ENCODE assay signal across 13 cellular contexts in the genomic region with DNA sequence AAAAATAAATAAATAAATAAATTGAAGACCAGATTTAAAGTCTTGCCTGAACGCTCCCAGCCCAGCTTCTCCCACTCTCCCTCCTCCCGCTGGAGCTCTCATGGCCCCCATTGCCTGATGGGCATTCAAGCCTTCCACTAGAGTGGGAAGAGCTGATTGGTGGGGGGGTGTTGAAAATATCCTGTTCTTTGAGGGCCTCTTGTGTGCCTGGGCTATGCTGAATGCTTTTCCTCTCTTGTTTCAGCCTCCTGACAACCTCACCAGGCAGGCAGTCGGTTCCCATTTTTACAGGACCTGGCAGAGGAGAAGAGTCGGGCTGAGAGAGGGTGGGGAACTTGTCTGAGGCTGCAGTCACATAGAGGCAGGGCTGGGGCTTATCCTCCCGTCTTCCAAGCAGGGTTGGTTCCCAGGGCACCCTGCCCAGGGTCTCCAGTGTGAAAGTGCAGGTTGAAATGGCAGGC. TPM values are rescaled to one million over a fixed set of nuclear protein-coding genes. Genes with fewer than 3 reads are reported as not detected.
DNase-seq lines count a peak whose midpoint lies in the region; ATAC-seq and TF ChIP-seq lines count a peak whose summit lies in the region.
"Had no signal": no experiment of that assay in that cellular context is flagged by ENCODE, and none has a peak within 500 bp of the region (broad histone marks: within the 10 kb centered on the region; RNA-seq: fewer than 3 reads in every experiment).

No MANE protein-coding gene starts in this region.

- H3K27ac Mint-ChIP-seq in activated naive CD8-positive, alpha-beta T cell: peak overlapping the region; percentile 50
- H3K27ac Mint-ChIP-seq in activated naive CD8-positive, alpha-beta T cell treated with anti-CD3 and anti-CD28 coated beads, Interleukin-2, amount 50 U/mL, for 24 hours: no peak overlapping the region
- peak overlapping the region; percentile 80 for H3K27ac Mint-ChIP-seq in activated naive CD8-positive, alpha-beta T cell treated with anti-CD3 and anti-CD28 coated beads, Interleukin-2, amount 10 ng/mL, durations not matched to agents 7 days and 5 days
- H3K27ac Mint-ChIP-seq: activated T-helper 2 cell treated with anti-CD3 and anti-CD28 coated beads, Interferon-gamma antibody, Interleukin-2, Interleukin-4, amounts not matched to agents 10 μg/mL and 5 μg/mL and 100 μg/mL, durations not matched to agents 14 hours and 24 hours and 36 hours; T-helper 1 cell treated with Interleukin-12 subunit alpha and Interleukin-12 subunit beta and Interleukin-4 antibody, amounts not matched to agents 30 μg/mL and 1 μg/mL, for 36 hours had no signal

- DNase-seq in activated naive CD8-positive, alpha-beta T cell treated with anti-CD3 and anti-CD28 coated beads, Interleukin-2, amount 50 U/mL, for 24 hours: no peak
- DNase-seq in activated naive CD8-positive, alpha-beta T cell treated with anti-CD3 and anti-CD28 coated beads, Interleukin-2, amount 10 ng/mL, durations not matched to agents 7 days and 5 days: no peak
- DNase-seq in lower lobe of right lung (no peak), upper lobe of right lung (peak; percentile 36), GDM1 (lab: John Stamatoyannopoulos, UW) (no peak)
- DNase-seq in effector CD8-positive, alpha-beta T cell (lab: John Stamatoyannopoulos, UW): no peak
- DNase-seq: activated CD4-positive, alpha-beta T cell treated with anti-CD3 and anti-CD28 coated beads for 4 hours; heart left ventricle had no signal

- H3K36me3 ChIP-seq in lower lobe of right lung (no peaks in the 10 kb centered on the region), upper lobe of right lung (no peaks in the 10 kb centered on the region)
- H3K36me3 ChIP-seq: heart left ventricle had no signal

- H3K4me3 Mint-ChIP-seq in activated naive CD8-positive, alpha-beta T cell: no peak overlapping the region
- no peak overlapping the region for H3K4me3 Mint-ChIP-seq in activated naive CD8-positive, alpha-beta T cell treated with anti-CD3 and anti-CD28 coated beads, Interleukin-2, amount 50 U/mL, for 24 hours
- H3K4me3 Mint-ChIP-seq in activated naive CD8-positive, alpha-beta T cell treated with anti-CD3 and anti-CD28 coated beads, Interleukin-2, amount 10 ng/mL, durations not matched to agents 7 days and 5 days: peak overlapping the region; percentile 57
- H3K4me3 Mint-ChIP-seq: T-helper 1 cell treated with Interleukin-12 subunit alpha and Interleukin-12 subunit beta and Interleukin-4 antibody, amounts not matched to agents 30 μg/mL and 1 μg/mL, for 36 hours had no signal

- H3K4me1 Mint-ChIP-seq in activated naive CD8-positive, alpha-beta T cell (ENCODE audit: low read depth): peaks cover 33% of the 10 kb centered on the region
- peaks cover 32% of the 10 kb centered on the region for H3K4me1 Mint-ChIP-seq in activated naive CD8-positive, alpha-beta T cell treated with anti-CD3 and anti-CD28 coated beads, Interleukin-2, amount 50 U/mL, for 24 hours
- peaks cover 36% of the 10 kb centered on the region for H3K4me1 Mint-ChIP-seq in activated naive CD8-positive, alpha-beta T cell treated with anti-CD3 and anti-CD28 coated beads, Interleukin-2, amount 10 ng/mL, durations not matched to agents 7 days and 5 days

- no peaks in the 10 kb centered on the region for H3K27me3 Mint-ChIP-seq in activated naive CD8-positive, alpha-beta T cell
- H3K27me3 Mint-ChIP-seq in activated naive CD8-positive, alpha-beta T cell treated with anti-CD3 and anti-CD28 coated beads, Interleukin-2, amount 50 U/mL, for 24 hours: no peaks in the 10 kb centered on the region
- H3K27me3 Mint-ChIP-seq in activated naive CD8-positive, alpha-beta T cell treated with anti-CD3 and anti-CD28 coated beads, Interleukin-2, amount 10 ng/mL, durations not matched to agents 7 days and 5 days: no peaks in the 10 kb centered on the region

- TF ChIP-seq CTCF in lower lobe of right lung (IDR thresholded peaks at IDR 0.05): no peak
- TF ChIP-seq CTCF in upper lobe of right lung (IDR thresholded peaks at IDR 0.05): no peak

- no peak overlapping the region for H3K4me3 ChIP-seq in lower lobe of right lung
- H3K4me3 ChIP-seq in upper lobe of right lung: no peak overlapping the region
- H3K4me3 ChIP-seq: heart left ventricle had no signal

- no peaks in the 10 kb centered on the region for H3K27me3 ChIP-seq in lower lobe of right lung (ENCODE audit: low read depth)
- no peaks in the 10 kb centered on the region for H3K27me3 ChIP-seq in upper lobe of right lung
- H3K27me3 ChIP-seq: heart left ventricle had no signal

- H3K9me3 Mint-ChIP-seq in activated naive CD8-positive, alpha-beta T cell (ENCODE audit: low read depth): no peaks in the 10 kb centered on the region
- no peaks in the 10 kb centered on the region for H3K9me3 Mint-ChIP-seq in activated naive CD8-positive, alpha-beta T cell treated with anti-CD3 and anti-CD28 coated beads, Interleukin-2, amount 50 U/mL, for 24 hours
- H3K9me3 Mint-ChIP-seq in activated naive CD8-positive, alpha-beta T cell treated with anti-CD3 and anti-CD28 coated beads, Interleukin-2, amount 10 ng/mL, durations not matched to agents 7 days and 5 days: no peaks in the 10 kb centered on the region
- H3K9me3 Mint-ChIP-seq: activated T-helper 2 cell treated with anti-CD3 and anti-CD28 coated beads, Interferon-gamma antibody, Interleukin-2, Interleukin-4, amounts not matched to agents 10 μg/mL and 5 μg/mL and 100 μg/mL, durations not matched to agents 14 hours and 24 hours and 36 hours; T-helper 1 cell treated with Interleukin-12 subunit alpha and Interleukin-12 subunit beta and Interleukin-4 antibody, amounts not matched to agents 30 μg/mL and 1 μg/mL, for 36 hours had no signal

- H3K9me3 ChIP-seq in lower lobe of right lung: no peaks in the 10 kb centered on the region
- H3K9me3 ChIP-seq in upper lobe of right lung: no peaks in the 10 kb centered on the region
- H3K9me3 ChIP-seq: heart left ventricle had no signal

- intact Hi-C loops in lower lobe of right lung (cut with DNase I): no loop called here
- intact Hi-C loops in upper lobe of right lung (cut with DNase I): no loop called here

- H3K4me1 ChIP-seq in lower lobe of right lung: peaks cover 20% of the 10 kb centered on the region
- H3K4me1 ChIP-seq in upper lobe of right lung: peaks cover 16% of the 10 kb centered on the region

- H3K36me3 Mint-ChIP-seq in activated naive CD8-positive, alpha-beta T cell: no peaks in the 10 kb centered on the region
- no peaks in the 10 kb centered on the region for H3K36me3 Mint-ChIP-seq in activated naive CD8-positive, alpha-beta T cell treated with anti-CD3 and anti-CD28 coated beads, Interleukin-2, amount 50 U/mL, for 24 hours (ENCODE audit: low read depth)
- H3K36me3 Mint-ChIP-seq in activated naive CD8-positive, alpha-beta T cell treated with anti-CD3 and anti-CD28 coated beads, Interleukin-2, amount 10 ng/mL, durations not matched to agents 7 days and 5 days: no peaks in the 10 kb centered on the region

- POLR2A ChIA-PET in activated naive CD8-positive, alpha-beta T cell treated with anti-CD3 and anti-CD28 coated beads, Interleukin-2, amount 10 ng/mL, durations not matched to agents 7 days and 5 days (lab: Charles Lee): interaction anchor here (1.2 to 1.3 kb wide), 2 partner anchors 12 to 58 kb away, joined by 4 to 5 read pairs; no protein-coding TSS in a partner anchor

- H3K27ac ChIP-seq in lower lobe of right lung: peak overlapping the region; percentile 10
- H3K27ac ChIP-seq in upper lobe of right lung: no peak overlapping the region
- H3K27ac ChIP-seq: epithelial cell of prostate had no signal

- ATAC-seq in activated naive CD8-positive, alpha-beta T cell treated with anti-CD3 and anti-CD28 coated beads, Interleukin-2, amount 50 U/mL, for 24 hours: no peak
- ATAC-seq in activated naive CD8-positive, alpha-beta T cell treated with anti-CD3 and anti-CD28 coated beads, Interleukin-2, amount 10 ng/mL, durations not matched to agents 7 days and 5 days (ENCODE audit: low read depth): no peak
- ATAC-seq in lower lobe of right lung (no peak), upper lobe of right lung (no peak), HG02678 (IDR thresholded peaks at IDR 0.05; ENCODE audit: unreplicated experiment) (no peak)

RNA-seq across cellular contexts. Expression of a gene that starts 59.2 kb away (rescaled TPM):
- 100 to 1,000 TPM; 109 to 126 TPM for total RNA-seq in activated naive CD8-positive, alpha-beta T cell treated with anti-CD3 and anti-CD28 coated beads, Interleukin-2, amount 10 ng/mL, durations not matched to agents 7 days and 5 days
- total RNA-seq in lower lobe of right lung (44.0 TPM), upper lobe of right lung (40.4 TPM)
